In the genomic region with DNA sequence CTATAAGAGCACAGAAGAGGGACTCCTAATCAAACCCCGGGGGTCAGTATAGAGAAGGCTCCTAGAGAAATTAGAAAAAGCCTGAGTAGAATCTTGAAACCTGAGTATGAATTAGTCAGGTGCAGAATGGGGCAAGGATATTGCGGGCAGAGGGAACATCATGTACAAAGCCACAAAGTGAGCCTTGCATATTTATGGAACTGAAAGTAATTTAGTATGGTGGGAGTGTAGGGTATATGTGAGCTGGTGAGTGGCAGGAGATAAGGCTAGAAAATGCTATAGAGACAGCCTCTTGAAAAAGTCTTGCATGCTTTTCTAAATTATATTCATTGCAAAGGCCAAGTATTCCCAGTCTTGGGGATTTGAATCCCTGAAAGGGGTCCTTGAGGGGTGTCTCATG, we compare ENCODE assay signal across 10 cellular contexts.
A peak's percentile ranks its signal among the peaks of the same experiment; 100 is the strongest.
DNase-seq lines count a peak whose midpoint lies in the region; ATAC-seq and TF ChIP-seq lines count a peak whose summit lies in the region.
"Had no signal": no experiment of that assay in that cellular context is flagged by ENCODE, and none has a peak within 500 bp of the region (broad histone marks: within the 10 kb centered on the region; RNA-seq: fewer than 3 reads in every experiment).

No MANE protein-coding gene starts in this region.

- WGBS in mesendoderm (ENCODE audit: extremely low coverage, insufficient coverage, low lambda C conversion rate): no CpG with 5 or more reads among the region's 2 CpGs

- H4K5ac ChIP-seq in mesendoderm (ENCODE audit: low read length): no peak overlapping the region

- intact Hi-C loops in CD4-positive, alpha-beta T cell (cut with DNase I, micrococcal nuclease): loop anchor here in 1 of 2 experiments (5.0 kb wide), 3 partner anchors 37 to 97 kb away; no protein-coding TSS in a partner anchor
- intact Hi-C loops in activated T-helper 1 cell treated with anti-CD3 and anti-CD28 coated beads, Interleukin-12 subunit alpha, Interleukin-12 subunit beta, Interleukin-2, Interleukin-4 antibody, amounts not matched to agents 30 ng/mL and 10 ng/mL and 1 ng/mL, durations not matched to agents 14 hours and 24 hours and 36 hours (cut with micrococcal nuclease): loop anchor here (5.0 to 10.0 kb wide), 3 partner anchors 38 to 574 kb away; a partner anchor contains a TSS

- no peaks in the 10 kb centered on the region for H3K27me3 Mint-ChIP-seq in CD4-positive, alpha-beta T cell
- H3K27me3 Mint-ChIP-seq in activated T-helper 1 cell treated with anti-CD3 and anti-CD28 coated beads, Interleukin-12 subunit alpha, Interleukin-12 subunit beta, Interleukin-2, Interleukin-4 antibody, amounts not matched to agents 30 ng/mL and 10 ng/mL and 1 ng/mL, durations not matched to agents 14 hours and 24 hours and 36 hours (ENCODE audit: insufficient read depth): no peaks in the 10 kb centered on the region

- no peak overlapping the region for H3K23ac ChIP-seq in mesendoderm (ENCODE audit: low read length)

- H3K79me1 ChIP-seq in mesendoderm (ENCODE audit: low read length): no peaks in the 10 kb centered on the region

- no peak overlapping the region for H2BK120ac ChIP-seq in mesendoderm (ENCODE audit: low read depth, low read length)

- H2AK5ac ChIP-seq in mesendoderm (ENCODE audit: low read length): no peak overlapping the region

- no peaks in the 10 kb centered on the region for H3K79me2 ChIP-seq in mesendoderm (ENCODE audit: control insufficient read depth, insufficient read depth, low read length)

- H3K36me3 ChIP-seq in mesendoderm (ENCODE audit: control insufficient read depth, insufficient read depth, low read length): no peaks in the 10 kb centered on the region

- H2BK5ac ChIP-seq in mesendoderm (ENCODE audit: low read length): no peak overlapping the region

- H3K27me3 ChIP-seq in CD4-positive, alpha-beta T cell (ENCODE audit: control insufficient read depth, insufficient read depth, low read length): no peaks in the 10 kb centered on the region
- no peaks in the 10 kb centered on the region for H3K27me3 ChIP-seq in mesendoderm (ENCODE audit: insufficient read depth, low read length, poor library complexity)

- peak; percentile 30 for ATAC-seq in CD4-positive, alpha-beta T cell (ENCODE audit: poor library complexity)
- ATAC-seq in GM19372 (IDR thresholded peaks at IDR 0.05; ENCODE audit: low read depth, unreplicated experiment) (peak; percentile 58), HG03354 (IDR thresholded peaks at IDR 0.05; ENCODE audit: poor library complexity, severe bottlenecking, unreplicated experiment) (peak; percentile 70)

- H4K8ac ChIP-seq in mesendoderm (ENCODE audit: low read depth, low read length): no peak overlapping the region

- H3K4ac ChIP-seq in mesendoderm (ENCODE audit: low read depth, low read length): no peak overlapping the region

- POLR2A ChIA-PET in CD4-positive, alpha-beta T cell (lab: Charles Lee): interaction anchor here (0.6 to 3.8 kb wide), 9 partner anchors 11 to 263 kb away, joined by 3 to 60 read pairs (median 3); a partner anchor contains a TSS

- H3K18ac ChIP-seq in mesendoderm (ENCODE audit: low read length): no peak overlapping the region

- peak overlapping the region; percentile 96 for H3K27ac Mint-ChIP-seq in CD4-positive, alpha-beta T cell
- H3K27ac Mint-ChIP-seq in activated T-helper 1 cell treated with anti-CD3 and anti-CD28 coated beads, Interleukin-12 subunit alpha, Interleukin-12 subunit beta, Interleukin-2, Interleukin-4 antibody, amounts not matched to agents 30 ng/mL and 10 ng/mL and 1 ng/mL, durations not matched to agents 14 hours and 24 hours and 36 hours: peak overlapping the region; percentile 72

- CTCF ChIA-PET in CD4-positive, alpha-beta T cell (lab: Charles Lee): no interaction called here

- H3K4me3 Mint-ChIP-seq in CD4-positive, alpha-beta T cell: peak overlapping the region; percentile 57
- H3K4me3 Mint-ChIP-seq in activated T-helper 1 cell treated with anti-CD3 and anti-CD28 coated beads, Interleukin-12 subunit alpha, Interleukin-12 subunit beta, Interleukin-2, Interleukin-4 antibody, amounts not matched to agents 30 ng/mL and 10 ng/mL and 1 ng/mL, durations not matched to agents 14 hours and 24 hours and 36 hours: peak overlapping the region; percentile 44

- peak overlapping the region; percentile 80 for H3K27ac ChIP-seq in CD4-positive, alpha-beta T cell (ENCODE audit: low read depth, low read length)
- no peak overlapping the region for H3K27ac ChIP-seq in mesendoderm (ENCODE audit: low read depth, low read length)

- H3K4me2 ChIP-seq in mesendoderm (ENCODE audit: low read length): no peak overlapping the region

- no peak overlapping the region for H3K56ac ChIP-seq in mesendoderm (ENCODE audit: low read length)

- no peak overlapping the region for H3K4me3 ChIP-seq in mesendoderm (ENCODE audit: low read length)

- peaks cover 16% of the 10 kb centered on the region for H3K36me3 Mint-ChIP-seq in CD4-positive, alpha-beta T cell (ENCODE audit: low read depth)
- peaks cover 22% of the 10 kb centered on the region for H3K36me3 Mint-ChIP-seq in activated T-helper 1 cell treated with anti-CD3 and anti-CD28 coated beads, Interleukin-12 subunit alpha, Interleukin-12 subunit beta, Interleukin-2, Interleukin-4 antibody, amounts not matched to agents 30 ng/mL and 10 ng/mL and 1 ng/mL, durations not matched to agents 14 hours and 24 hours and 36 hours (ENCODE audit: low read depth)

- peaks cover 3% of the 10 kb centered on the region for H3K4me1 ChIP-seq in mesendoderm (ENCODE audit: control insufficient read depth, low read depth, low read length)

- peaks cover 95% of the 10 kb centered on the region for H3K4me1 Mint-ChIP-seq in CD4-positive, alpha-beta T cell (ENCODE audit: low read depth)
- H3K4me1 Mint-ChIP-seq in activated T-helper 1 cell treated with anti-CD3 and anti-CD28 coated beads, Interleukin-12 subunit alpha, Interleukin-12 subunit beta, Interleukin-2, Interleukin-4 antibody, amounts not matched to agents 30 ng/mL and 10 ng/mL and 1 ng/mL, durations not matched to agents 14 hours and 24 hours and 36 hours (ENCODE audit: low read depth): peaks cover 93% of the 10 kb centered on the region

- DNase-seq in CD4-positive, alpha-beta T cell: no peak
- no peak for DNase-seq in activated T-helper 1 cell treated with anti-CD3 and anti-CD28 coated beads, Interleukin-12 subunit alpha, Interleukin-12 subunit beta, Interleukin-2, Interleukin-4 antibody, amounts not matched to agents 30 ng/mL and 10 ng/mL and 1 ng/mL, durations not matched to agents 14 hours and 24 hours and 36 hours (ENCODE audit: low spot score)
- DNase-seq in mesendoderm: no peak
- DNase-seq in NCI-H1048 (lab: John Stamatoyannopoulos, UW): no peak
- no peak for DNase-seq in superior temporal gyrus (ENCODE audit: extremely low spot score)
- no peak for DNase-seq in SW 1271 (lab: John Stamatoyannopoulos, UW)
- DNase-seq: DMS 273 treated with DMSO at 0.1 percent for 48 hours, IMR-90 had no signal

- no peak overlapping the region for H3K9ac ChIP-seq in mesendoderm (ENCODE audit: low read length)

- H3K9me3 Mint-ChIP-seq in CD4-positive, alpha-beta T cell: peaks cover 2% of the 10 kb centered on the region
- H3K9me3 Mint-ChIP-seq in activated T-helper 1 cell treated with anti-CD3 and anti-CD28 coated beads, Interleukin-12 subunit alpha, Interleukin-12 subunit beta, Interleukin-2, Interleukin-4 antibody, amounts not matched to agents 30 ng/mL and 10 ng/mL and 1 ng/mL, durations not matched to agents 14 hours and 24 hours and 36 hours: peaks cover 2% of the 10 kb centered on the region

- H3K9me3 ChIP-seq in CD4-positive, alpha-beta T cell (ENCODE audit: control insufficient read depth, low read length): no peaks in the 10 kb centered on the region

- no peak for TF ChIP-seq CTCF in CD4-positive, alpha-beta T cell (IDR thresholded peaks at IDR 0.05)

- no peak overlapping the region for H2BK15ac ChIP-seq in mesendoderm (replicated peaks; ENCODE audit: low read depth)
